8 cellular contexts compared by ENCODE assay signal in the genomic region with DNA sequence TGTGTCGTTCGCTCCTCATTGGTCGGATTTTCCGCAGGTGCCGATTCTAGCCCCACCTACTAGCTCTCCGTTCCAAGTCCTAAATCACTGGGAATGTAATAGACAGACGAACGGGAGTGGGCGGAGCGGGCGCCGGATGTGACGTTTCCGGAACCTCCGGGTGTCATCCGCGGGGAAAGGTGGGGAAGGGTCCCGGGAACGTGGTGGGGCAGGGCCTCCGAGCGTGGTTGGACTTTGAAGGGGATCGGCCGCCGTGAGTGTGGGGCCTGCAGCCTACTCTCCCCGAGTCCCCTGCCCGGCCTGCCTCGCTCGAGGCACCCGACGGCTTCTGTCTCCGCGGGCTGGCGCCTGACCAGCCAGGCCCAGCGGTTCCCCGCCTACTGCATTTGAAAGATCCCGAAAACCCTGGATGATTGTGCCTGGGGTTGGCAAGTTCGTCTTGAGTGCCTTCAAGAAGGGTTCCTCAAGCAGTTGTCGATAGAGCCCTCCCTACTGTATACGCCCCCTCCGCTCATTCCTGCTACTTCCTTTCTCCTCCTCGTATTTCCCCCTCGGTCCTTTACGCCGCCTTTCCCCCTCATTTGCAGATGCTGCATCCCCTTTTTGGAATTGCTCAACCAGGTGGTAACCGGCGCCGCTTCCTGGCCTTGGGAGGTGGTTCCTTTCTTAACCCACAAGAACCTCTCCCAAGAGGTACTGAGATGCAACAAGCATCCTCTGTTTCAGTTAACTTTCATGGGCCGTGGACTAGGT. TPM values are rescaled to one million over a fixed set of nuclear protein-coding genes. Genes with fewer than 3 reads are reported as not detected.
A peak's percentile ranks its signal among the peaks of the same experiment; 100 is the strongest.
DNase-seq lines count a peak whose midpoint lies in the region; ATAC-seq, FAIRE-seq and TF ChIP-seq lines count a peak whose summit lies in the region.

Gene STAMBP, plus strand, starts transcription at position 144 of the 753 bp plus-strand sequence. CDS start 1,896 bp downstream, outside the sequence.

- H3K27ac Mint-ChIP-seq in endothelial cell (ENCODE audit: unreplicated experiment) (peak within 1 kb of the TSS; percentile 82), mesothelial cell of epicardium (peak within 1 kb of the TSS; percentile 99)

- H3K4me2 ChIP-seq in OCI-LY7 (ENCODE audit: low read length), result peak within 1 kb of the TSS; percentile 89

- H3K27ac ChIP-seq in OCI-LY7 (ENCODE audit: low read depth, low read length, poor library complexity, severe bottlenecking), result peak within 1 kb of the TSS; percentile 52

- H3K4me1 Mint-ChIP-seq in endothelial cell (ENCODE audit: unreplicated experiment) (peaks cover 17% of the 10 kb centered on the region), mesothelial cell of epicardium (peaks cover 22% of the 10 kb centered on the region)

- peaks cover 33% of the 10 kb centered on the region for H3K4me1 ChIP-seq in OCI-LY7 (ENCODE audit: insufficient read depth, low read length, poor library complexity, severe bottlenecking)

- TSS peak; percentile 81 for BruUV-seq in OCI-LY7 (replicated peaks; lab: Mats Ljungman, UMichigan)

- peak within 1 kb of the TSS; percentile 84 for H3K4me3 ChIP-seq in OCI-LY7 (ENCODE audit: low read depth, low read length, poor library complexity, severe bottlenecking)

- POLR2A ChIA-PET in OCI-LY7 (lab: Charles Lee), result interaction anchor here (0.6 to 1.6 kb wide), 11 partner anchors 10 to 352 kb away, joined by 3 to 6 read pairs (median 5); partner anchors contain the start of genes BOLA3 and TPRKB

- DNase-seq in D721Med (ENCODE audit: insufficient read length, low spot score), result peak; percentile 81
- DNase-seq in HuH-7.5 (ENCODE audit: low spot score), result peak; percentile 91
- DNase-seq in OCI-LY7 (ENCODE audit: low spot score), result peak; percentile 96
- DNase-seq in activated T-cell treated with anti-CD3 and anti-CD28 coated beads for 1 hour (ENCODE audit: low read depth), result peak; percentile 79
- peak; percentile 86 for DNase-seq in endothelial cell (ENCODE audit: low spot score)
- peak; percentile 90 to 96 for DNase-seq in mesothelial cell of epicardium (ENCODE audit: low spot score in 2 of 2, unreplicated experiment in 2 of 2)
- DNase-seq in stimulated activated CD8-positive, alpha-beta memory T cell treated with anti-CD3 and anti-CD28 coated beads, Interleukin-15, amount 100 ng/mL, for 48 hours (ENCODE audit: low read depth in 2 of 2), result peak; percentile 82 to 83

- peak; percentile 77 for ATAC-seq in GM21526 (IDR thresholded peaks at IDR 0.05; ENCODE audit: low FRiP score, unreplicated experiment)

- H3K36me3 Mint-ChIP-seq in endothelial cell (ENCODE audit: low read depth, unreplicated experiment), result peaks cover 5% of the 10 kb centered on the region
- peaks cover 9% of the 10 kb centered on the region for H3K36me3 Mint-ChIP-seq in mesothelial cell of epicardium

- H3K27me3 Mint-ChIP-seq in endothelial cell (ENCODE audit: unreplicated experiment) (peaks cover 1% of the 10 kb centered on the region), mesothelial cell of epicardium (ENCODE audit: low read depth) (peaks cover 18% of the 10 kb centered on the region)

- peaks cover 30% of the 10 kb centered on the region for H3K36me3 ChIP-seq in OCI-LY7 (ENCODE audit: insufficient read depth, low read length)

- H3K9me3 Mint-ChIP-seq in endothelial cell (ENCODE audit: unreplicated experiment) (no peaks in the 10 kb centered on the region), mesothelial cell of epicardium (no peaks in the 10 kb centered on the region)

- peak within 1 kb of the TSS; percentile 97 for H3K4me3 Mint-ChIP-seq in endothelial cell (ENCODE audit: unreplicated experiment)
- peak within 1 kb of the TSS; percentile 91 for H3K4me3 Mint-ChIP-seq in mesothelial cell of epicardium

- H3K9me3 ChIP-seq in OCI-LY7 (ENCODE audit: low read length), result 0 out of 2 replicates have a peak, but pooled peaks cover 4% of the 10 kb centered on the region

- no peaks in the 10 kb centered on the region for H3K9me2 ChIP-seq in OCI-LY7 (ENCODE audit: insufficient read depth, low read length)

- peak within 1 kb of the TSS; percentile 93 for H2AFZ ChIP-seq in OCI-LY7 (ENCODE audit: low read length)

- FAIRE-seq in D721Med (lab: Jason Lieb, UNC), result no peak

- TF ChIP-seq CTCF in D721Med (IDR thresholded peaks at IDR 0.05; ENCODE audit: insufficient read depth, missing control alignments), result no peak
- TF ChIP-seq CTCF in OCI-LY7 (conservative IDR thresholded peaks at IDR 0.05; ENCODE audit: low read length), result no peak
- TF ChIP-seq CTCF in endothelial cell (IDR thresholded peaks at IDR 0.05; ENCODE audit: unreplicated experiment), result no peak
- no peak for TF ChIP-seq CTCF in mesothelial cell of epicardium (IDR thresholded peaks at IDR 0.05; ENCODE audit: unreplicated experiment)

- peaks cover 9% of the 10 kb centered on the region; the same call in 1 of the 2 replicates for H4K20me1 ChIP-seq in OCI-LY7 (ENCODE audit: insufficient read depth, low read length)

- CTCF ChIA-PET in OCI-LY7 (lab: Charles Lee; ENCODE audit: unreplicated experiment), result interaction anchor here (0.6 to 1.4 kb wide), 4 partner anchors 167 to 322 kb away, joined by 3 to 4 read pairs (median 4); no protein-coding TSS in a partner anchor

- H3K79me2 ChIP-seq in OCI-LY7 (ENCODE audit: insufficient read depth, low read depth, low read length), result peaks cover 12% of the 10 kb centered on the region; the same call in 1 of the 2 replicates

- intact Hi-C loops in OCI-LY7 (cut with micrococcal nuclease; ENCODE audit: unreplicated experiment), result no loop called here

RNA-seq across cellular contexts. Expression of gene STAMBP, which starts in this region (rescaled TPM):
- 23.4 and 27.2 TPM in 2 replicates for total RNA-seq in OCI-LY7 (2014; rRNA removed; shearing (Covaris generic))
- 43.7 and 49.0 TPM in 2 replicates for total RNA-seq in OCI-LY7 (2022)
- 29.2 TPM for total RNA-seq in endothelial cell (ENCODE audit: unreplicated experiment)
- 33.2 to 36.6 TPM (median 34.5 TPM) in 3 replicates for total RNA-seq in mesothelial cell of epicardium

Comparison
In these comparisons a context has a peak if more than half of its experiments do, and no peak if none do; other contexts are left out.
1. Peak in every context shown above with its lines: DNase-seq, ATAC-seq, H3K4me3 ChIP-seq and H3K27ac ChIP-seq.